31 cellular contexts compared by ENCODE assay signal in genomic region chr2:96347395-96347794, GRCh38. TPM values are rescaled to one million over a fixed set of nuclear protein-coding genes. Genes with fewer than 3 reads are reported as not detected.
"Had no signal": no experiment of that assay in that cellular context is flagged by ENCODE, and none has a peak within 500 bp of the region (broad histone marks: within the 10 kb centered on the region; RNA-seq: fewer than 3 reads in every experiment).

No MANE protein-coding gene starts in this region.

- H3K27me3 ChIP-seq: brain microvascular endothelial cell, MG63, SJCRH30 had no signal

- H3K4me1 ChIP-seq: SJCRH30 had no signal

- H3K27me3 Mint-ChIP-seq: activated B cell treated with CpG ODN at 0.5 μM for 24 hours; activated CD8-positive, alpha-beta T cell treated with anti-CD3 and anti-CD28 coated beads for 36 hours; central memory CD8-positive, alpha-beta T cell had no signal

- H3K36me3 ChIP-seq: brain microvascular endothelial cell had no signal

- H3K9me3 ChIP-seq: MG63, SJCRH30 had no signal

- H3K9me3 Mint-ChIP-seq: activated B cell treated with CpG ODN at 0.5 μM for 24 hours; activated CD8-positive, alpha-beta T cell treated with anti-CD3 and anti-CD28 coated beads for 36 hours; activated naive CD4-positive, alpha-beta T cell treated with anti-CD3 and anti-CD28 coated beads for 36 hours; activated naive CD4-positive, alpha-beta T cell treated with anti-CD3 and anti-CD28 coated beads, Interleukin-2, amount 50 U/mL, for 72 hours; activated T-cell treated with anti-CD3 and anti-CD28 coated beads, Interleukin-2, amount 50 U/mL, for 72 hours; central memory CD8-positive, alpha-beta T cell; T-helper 1 cell treated with Interleukin-12 subunit alpha and Interleukin-12 subunit beta and Interleukin-4 antibody, amounts not matched to agents 30 μg/mL and 1 μg/mL, for 36 hours had no signal

- H3K27ac Mint-ChIP-seq: activated B cell treated with CpG ODN at 0.5 μM for 24 hours; activated CD8-positive, alpha-beta T cell treated with anti-CD3 and anti-CD28 coated beads for 36 hours; activated naive CD4-positive, alpha-beta T cell treated with anti-CD3 and anti-CD28 coated beads for 36 hours; T-helper 1 cell treated with Interleukin-12 subunit alpha and Interleukin-12 subunit beta and Interleukin-4 antibody, amounts not matched to agents 30 μg/mL and 1 μg/mL, for 36 hours had no signal

- H3K4me3 ChIP-seq: MG63, SJCRH30, SK-N-MC had no signal

- H3K4me3 Mint-ChIP-seq: activated B cell treated with CpG ODN at 0.5 μM for 24 hours; activated CD8-positive, alpha-beta T cell treated with anti-CD3 and anti-CD28 coated beads for 36 hours; activated naive CD4-positive, alpha-beta T cell treated with anti-CD3 and anti-CD28 coated beads for 36 hours; activated T-cell treated with anti-CD3 and anti-CD28 coated beads, Interleukin-2, amount 50 U/mL, for 72 hours; central memory CD8-positive, alpha-beta T cell; T-helper 1 cell treated with Interleukin-12 subunit alpha and Interleukin-12 subunit beta and Interleukin-4 antibody, amounts not matched to agents 30 μg/mL and 1 μg/mL, for 36 hours had no signal

- H3K27ac ChIP-seq: brain microvascular endothelial cell, SJCRH30, SK-N-MC, VCaP had no signal

- DNase-seq: activated B cell treated with CpG ODN at 0.5 μM for 24 hours; activated CD4-positive, alpha-beta T cell treated with anti-CD3 and anti-CD28 coated beads for 48 hours; activated CD4-positive, alpha-beta T cell treated with anti-CD3 and anti-CD28 coated beads, Interleukin-2, amount 50 U/mL, for 4 hours; activated CD4-positive, CD25-positive, alpha-beta regulatory T cell treated with anti-CD3 and anti-CD28 coated beads, Interleukin-2, amount 50 U/mL, for 72 hours; activated CD8-positive, alpha-beta T cell treated with anti-CD3 and anti-CD28 coated beads for 36 hours; activated gamma-delta T cell treated with Interleukin-2 at 50 U/mL for 16 hours; activated naive CD4-positive, alpha-beta T cell treated with anti-CD3 and anti-CD28 coated beads for 36 hours; activated T-cell treated with anti-CD3 and anti-CD28 coated beads, Interleukin-2, amount 50 U/mL, for 1 hour; activated T-cell treated with anti-CD3 and anti-CD28 coated beads, Interleukin-2, amount 50 U/mL, for 72 hours; amniotic stem cell; aorta; brain microvascular endothelial cell; Kasumi-1; KG1; MG63; NCI-H1048; NCI-H1105 treated with DMSO at 0.1 percent for 48 hours; NCI-H1436; NCI-H1694; NCI-H1930; NCI-H2081 treated with DMSO at 0.1 percent for 48 hours; NCI-H226; NCI-H524 treated with DMSO at 0.1 percent for 48 hours; SHP77; SJCRH30 had no signal

- ATAC-seq: activated CD8-positive, alpha-beta T cell treated with anti-CD3 and anti-CD28 coated beads for 36 hours; activated naive CD4-positive, alpha-beta T cell treated with anti-CD3 and anti-CD28 coated beads, Interleukin-2, amount 50 U/mL, for 72 hours; activated T-cell treated with anti-CD3 and anti-CD28 coated beads, Interleukin-2, amount 50 U/mL, for 72 hours had no signal

RNA-seq across cellular contexts. Expression of gene ITPRIPL1, which starts 22.3 kb away (rescaled TPM):
- total RNA-seq: NCI-H460 had no signal
